ENCODE assay signal across 9 cellular contexts in the genomic region with DNA sequence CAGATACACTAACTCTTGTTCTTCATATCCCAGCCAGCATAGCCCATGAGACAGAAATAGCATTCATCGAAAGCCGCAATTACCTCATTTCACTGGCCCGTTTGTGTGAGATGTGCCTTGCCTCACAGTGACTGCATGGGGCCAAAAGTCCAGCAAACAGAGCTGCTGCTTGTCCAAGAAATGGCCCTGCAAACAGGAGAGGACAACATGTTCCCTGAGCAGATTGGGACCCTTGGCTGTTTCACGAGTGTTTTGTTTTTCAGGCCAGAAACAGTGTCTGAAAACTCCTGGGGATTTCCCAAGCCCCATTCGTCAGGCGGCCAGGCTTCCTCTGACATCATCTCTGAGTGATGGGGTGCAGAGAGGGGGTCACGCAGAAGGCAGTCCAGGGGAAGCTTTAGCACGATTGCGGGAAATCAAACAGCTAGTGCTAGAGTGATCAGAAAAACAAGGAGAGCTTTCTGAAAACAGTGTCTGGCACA.
DNase-seq lines count a peak whose midpoint lies in the region; ATAC-seq and TF ChIP-seq lines count a peak whose summit lies in the region.
"Had no signal": no experiment of that assay in that cellular context is flagged by ENCODE, and none has a peak within 500 bp of the region (broad histone marks: within the 10 kb centered on the region; RNA-seq: fewer than 3 reads in every experiment).

No MANE protein-coding gene starts in this region.

- H3K27ac Mint-ChIP-seq in T-cell = no peak overlapping the region
- H3K27ac Mint-ChIP-seq: activated CD8-positive, alpha-beta memory T cell treated with anti-CD3 and anti-CD28 coated beads, Interleukin-2, amount 10 ng/mL, durations not matched to agents 7 days and 5 days had no signal

- no peak overlapping the region for H3K4me3 Mint-ChIP-seq in T-cell
- H3K4me3 Mint-ChIP-seq: activated CD8-positive, alpha-beta memory T cell treated with anti-CD3 and anti-CD28 coated beads, Interleukin-2, amount 10 ng/mL, durations not matched to agents 7 days and 5 days had no signal

- H3K36me3 ChIP-seq in esophagus squamous epithelium = no peaks in the 10 kb centered on the region
- H3K36me3 ChIP-seq in lung (ENCODE audit: control insufficient read depth in 2 of 2, insufficient read depth in 2 of 2, low read length in 2 of 2) = no peaks in the 10 kb centered on the region

- H3K27ac ChIP-seq in esophagus squamous epithelium (peak overlapping the region; percentile 23 to 84 (median 44)), lung (ENCODE audit: low read depth in 1 of 2, low read length in 1 of 2) (no peak overlapping the region)

- H3K4me3 ChIP-seq in esophagus squamous epithelium (no peak overlapping the region), lung (no peak overlapping the region)

- no peaks in the 10 kb centered on the region for H3K4me1 Mint-ChIP-seq in T-cell
- H3K4me1 Mint-ChIP-seq: activated CD8-positive, alpha-beta memory T cell treated with anti-CD3 and anti-CD28 coated beads, Interleukin-2, amount 10 ng/mL, durations not matched to agents 7 days and 5 days had no signal

- peak; percentile 90 for DNase-seq in LHCN-M2 (ENCODE audit: low read depth)
- DNase-seq in esophagus squamous epithelium (lab: John Stamatoyannopoulos, UW) = no peak
- peak; percentile 36 for DNase-seq in lung (ENCODE audit: low spot score)
- peak; percentile 89 for DNase-seq in superior temporal gyrus (ENCODE audit: extremely low spot score)
- DNase-seq in HPDE6-E6E7 (ENCODE audit: extremely low spot score) = no peak
- DNase-seq in T-cell = no peak
- DNase-seq: activated CD8-positive, alpha-beta memory T cell treated with anti-CD3 and anti-CD28 coated beads, Interleukin-2, amount 10 ng/mL, durations not matched to agents 7 days and 5 days had no signal

- H3K4me1 ChIP-seq in esophagus squamous epithelium (peaks cover 0 to 12% (median 0%) of the 10 kb centered on the region in 3 donors), lung (ENCODE audit: control insufficient read depth in 2 of 2, insufficient read depth in 2 of 2, low read length in 2 of 2) (no peaks in the 10 kb centered on the region)

- H3K27me3 Mint-ChIP-seq in T-cell = peaks cover 0 to 4% of the 10 kb centered on the region in 2 donors
- H3K27me3 Mint-ChIP-seq: activated CD8-positive, alpha-beta memory T cell treated with anti-CD3 and anti-CD28 coated beads, Interleukin-2, amount 10 ng/mL, durations not matched to agents 7 days and 5 days had no signal

- 46 to 73% methylated on average over 8 of the region's 9 CpGs for WGBS in esophagus squamous epithelium, 2 donors
- WGBS in lung, 2 donors = 48 to 59% methylated on average over 9 of the region's 9 CpGs

- CTCF ChIA-PET in T-cell (lab: Charles Lee) = no interaction called here

- H3K9me3 ChIP-seq in esophagus squamous epithelium = no peaks in the 10 kb centered on the region
- H3K9me3 ChIP-seq in lung (ENCODE audit: control insufficient read depth in 2 of 2, insufficient read depth in 1 of 2, low read length in 1 of 2) = no peaks in the 10 kb centered on the region

- TF ChIP-seq CTCF in esophagus squamous epithelium (IDR thresholded peaks at IDR 0.05) (no peak), lung (IDR thresholded peaks at IDR 0.05; ENCODE audit: control extremely low read depth, extremely low read depth) (no peak)

- ATAC-seq in lung (ENCODE audit: insufficient read depth, low FRiP score) = peak; percentile 58
- ATAC-seq in GM21515 (IDR thresholded peaks at IDR 0.05; ENCODE audit: unreplicated experiment) = no peak
- ATAC-seq in HG02610 (IDR thresholded peaks at IDR 0.05; ENCODE audit: unreplicated experiment) = no peak
- ATAC-seq in T-cell (replicated peaks in 1 of 4) = no peak
- ATAC-seq: activated CD8-positive, alpha-beta memory T cell treated with anti-CD3 and anti-CD28 coated beads, Interleukin-2, amount 10 ng/mL, durations not matched to agents 7 days and 5 days had no signal

- intact Hi-C loops in esophagus squamous epithelium (cut with DNase I) = no loop called here

- no peaks in the 10 kb centered on the region for H3K9me3 Mint-ChIP-seq in T-cell

- no peaks in the 10 kb centered on the region for H3K36me3 Mint-ChIP-seq in T-cell
- H3K36me3 Mint-ChIP-seq: activated CD8-positive, alpha-beta memory T cell treated with anti-CD3 and anti-CD28 coated beads, Interleukin-2, amount 10 ng/mL, durations not matched to agents 7 days and 5 days had no signal

- H3K27me3 ChIP-seq in esophagus squamous epithelium = no peaks in the 10 kb centered on the region
- H3K27me3 ChIP-seq in lung (ENCODE audit: control insufficient read depth, insufficient read depth) = no peaks in the 10 kb centered on the region

- TF ChIP-seq POLR2A in esophagus squamous epithelium (IDR thresholded peaks at IDR 0.05) = no peak

- POLR2A ChIA-PET in T-cell (lab: Charles Lee) = no interaction called here

Comparison
In these comparisons a context has a peak if more than half of its experiments do, and no peak if none do; other contexts are left out.
1. DNase-seq: peak in LHCN-M2 (single experiment), lung (single experiment) and superior temporal gyrus (single experiment); none in esophagus squamous epithelium (single experiment), HPDE6-E6E7 (single experiment) and T-cell (0 of 34).
2. H3K27ac ChIP-seq: peak in esophagus squamous epithelium (4 of 4); none in lung (0 of 2).